Comparison of ENCODE assay signal across 1 cellular context in genomic region chr9:128098017-128098935, GRCh38.
TF ChIP-seq lines count a peak whose summit lies in the region.

No MANE protein-coding gene starts in this region.

TF ChIP-seq in HepG2, 621 proteins besides CTCF, POLR2A, EP300 and RAD21 (continued from another document and continues in another):
- no peak for TF ChIP-seq ZNF576 (CRISPR knock-in tag; IDR thresholded peaks at IDR 0.05)
- peak; percentile 61; the same call in 1 of the 2 replicates for TF ChIP-seq RBFOX2 (IDR thresholded peaks at IDR 0.05; ENCODE audit: low read depth, low read length)
- TF ChIP-seq ZFP62 (CRISPR knock-in tag; IDR thresholded peaks at IDR 0.05), result 0 out of 2 replicates have a peak, but pooled peaks have one; percentile 32
- peak; percentile 99 for TF ChIP-seq POLR2AphosphoS5 (IDR thresholded peaks at IDR 0.05; ENCODE audit: low read depth, low read length)
- peak; percentile 79 for TF ChIP-seq TGIF2 (CRISPR knock-in tag; IDR thresholded peaks at IDR 0.05)
- no peak for TF ChIP-seq PHB2 (IDR thresholded peaks at IDR 0.05; ENCODE audit: partially characterized antibody)
- TF ChIP-seq REXO4 (CRISPR knock-in tag; IDR thresholded peaks at IDR 0.05; ENCODE audit: borderline replicate concordance), result no peak
- TF ChIP-seq KLF6 (CRISPR knock-in tag; IDR thresholded peaks at IDR 0.05), result peak; percentile 67; the same call in 1 of the 2 replicates
- TF ChIP-seq KDM5A (IDR thresholded peaks at IDR 0.05; ENCODE audit: borderline replicate concordance, low read length), result peak; percentile 60; the same call in 1 of the 2 replicates
- TF ChIP-seq, protein P1, sequence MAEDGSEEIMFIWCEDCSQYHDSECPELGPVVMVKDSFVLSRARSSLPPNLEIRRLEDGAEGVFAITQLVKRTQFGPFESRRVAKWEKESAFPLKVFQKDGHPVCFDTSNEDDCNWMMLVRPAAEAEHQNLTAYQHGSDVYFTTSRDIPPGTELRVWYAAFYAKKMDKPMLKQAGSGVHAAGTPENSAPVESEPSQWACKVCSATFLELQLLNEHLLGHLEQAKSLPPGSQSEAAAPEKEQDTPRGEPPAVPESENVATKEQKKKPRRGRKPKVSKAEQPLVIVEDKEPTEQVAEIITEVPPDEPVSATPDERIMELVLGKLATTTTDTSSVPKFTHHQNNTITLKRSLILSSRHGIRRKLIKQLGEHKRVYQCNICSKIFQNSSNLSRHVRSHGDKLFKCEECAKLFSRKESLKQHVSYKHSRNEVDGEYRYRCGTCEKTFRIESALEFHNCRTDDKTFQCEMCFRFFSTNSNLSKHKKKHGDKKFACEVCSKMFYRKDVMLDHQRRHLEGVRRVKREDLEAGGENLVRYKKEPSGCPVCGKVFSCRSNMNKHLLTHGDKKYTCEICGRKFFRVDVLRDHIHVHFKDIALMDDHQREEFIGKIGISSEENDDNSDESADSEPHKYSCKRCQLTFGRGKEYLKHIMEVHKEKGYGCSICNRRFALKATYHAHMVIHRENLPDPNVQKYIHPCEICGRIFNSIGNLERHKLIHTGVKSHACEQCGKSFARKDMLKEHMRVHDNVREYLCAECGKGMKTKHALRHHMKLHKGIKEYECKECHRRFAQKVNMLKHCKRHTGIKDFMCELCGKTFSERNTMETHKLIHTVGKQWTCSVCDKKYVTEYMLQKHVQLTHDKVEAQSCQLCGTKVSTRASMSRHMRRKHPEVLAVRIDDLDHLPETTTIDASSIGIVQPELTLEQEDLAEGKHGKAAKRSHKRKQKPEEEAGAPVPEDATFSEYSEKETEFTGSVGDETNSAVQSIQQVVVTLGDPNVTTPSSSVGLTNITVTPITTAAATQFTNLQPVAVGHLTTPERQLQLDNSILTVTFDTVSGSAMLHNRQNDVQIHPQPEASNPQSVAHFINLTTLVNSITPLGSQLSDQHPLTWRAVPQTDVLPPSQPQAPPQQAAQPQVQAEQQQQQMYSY (CRISPR knock-in tag; IDR thresholded peaks at IDR 0.05), result 0 out of 2 replicates have a peak, but pooled peaks have one; percentile 21
- TF ChIP-seq ZNF558 (CRISPR knock-in tag; IDR thresholded peaks at IDR 0.05; ENCODE audit: borderline replicate concordance), result no peak
- TF ChIP-seq KDM2A (CRISPR knock-in tag; IDR thresholded peaks at IDR 0.05; ENCODE audit: borderline replicate concordance, low read depth), result peak; percentile 55; the same call in 1 of the 2 replicates
- peak; percentile 72 for TF ChIP-seq ZNF883 (CRISPR knock-in tag; IDR thresholded peaks at IDR 0.05; ENCODE audit: not compliant biosample characterization)
- 0 out of 2 replicates have a peak, but pooled peaks have one; percentile 23 for TF ChIP-seq DPF2 (CRISPR knock-in tag; IDR thresholded peaks at IDR 0.05; ENCODE audit: borderline replicate concordance, low read depth)
- 0 out of 2 replicates have a peak, but pooled peaks have one; percentile 47 for TF ChIP-seq ZNF274 (CRISPR knock-in tag; IDR thresholded peaks at IDR 0.05)
- TF ChIP-seq SATB2 (CRISPR knock-in tag; IDR thresholded peaks at IDR 0.05), result 0 out of 2 replicates have a peak, but pooled peaks have one; percentile 34
- no peak for TF ChIP-seq ZNF256 (CRISPR knock-in tag; conservative IDR thresholded peaks at IDR 0.05)
- no peak for TF ChIP-seq ZNF790 (CRISPR knock-in tag; IDR thresholded peaks at IDR 0.05; ENCODE audit: borderline replicate concordance)
- peak; percentile 44; the same call in 1 of the 2 replicates for TF ChIP-seq PHF20 (CRISPR knock-in tag; IDR thresholded peaks at IDR 0.05)
- peak; percentile 65 for TF ChIP-seq ZSCAN31 (CRISPR knock-in tag; IDR thresholded peaks at IDR 0.05; ENCODE audit: low read depth)
- no peak for TF ChIP-seq ZBTB1 (CRISPR knock-in tag; IDR thresholded peaks at IDR 0.05; ENCODE audit: borderline replicate concordance)
- TF ChIP-seq HDAC1 (CRISPR knock-in tag; IDR thresholded peaks at IDR 0.05), result peak; percentile 60; the same call in 1 of the 2 replicates
- no peak for TF ChIP-seq ZNF251 (CRISPR knock-in tag; IDR thresholded peaks at IDR 0.05)
- TF ChIP-seq NCOA5 (CRISPR knock-in tag; IDR thresholded peaks at IDR 0.05), result no peak
- TF ChIP-seq TBX2 (CRISPR knock-in tag; IDR thresholded peaks at IDR 0.05; ENCODE audit: borderline replicate concordance), result peak; percentile 94
- TF ChIP-seq YEATS4 (CRISPR knock-in tag; IDR thresholded peaks at IDR 0.05; ENCODE audit: borderline replicate concordance), result peak; percentile 68; the same call in 1 of the 2 replicates
- peak; percentile 71; the same call in 1 of the 2 replicates for TF ChIP-seq ZNF331 (CRISPR knock-in tag; IDR thresholded peaks at IDR 0.05)
- peak; percentile 32; the same call in 1 of the 2 replicates for TF ChIP-seq BATF2 (CRISPR knock-in tag; IDR thresholded peaks at IDR 0.05)
- peak; percentile 89 for TF ChIP-seq HNF4A (CRISPR knock-in tag; IDR thresholded peaks at IDR 0.05)
- TF ChIP-seq ERF (CRISPR knock-in tag; IDR thresholded peaks at IDR 0.05), result peak; percentile 48; the same call in 1 of the 2 replicates
- TF ChIP-seq NFYB (CRISPR knock-in tag; IDR thresholded peaks at IDR 0.05), result peak; percentile 86
- TF ChIP-seq ZNF788 (CRISPR knock-in tag; IDR thresholded peaks at IDR 0.05; ENCODE audit: borderline replicate concordance), result peak; percentile 3; the same call in 1 of the 2 replicates
- 0 out of 2 replicates have a peak, but pooled peaks have one; percentile 44 for TF ChIP-seq ZNF503 (CRISPR knock-in tag; IDR thresholded peaks at IDR 0.05)
- no peak for TF ChIP-seq NONO (IDR thresholded peaks at IDR 0.05)
- no peak for TF ChIP-seq NONO (CRISPR knock-in tag; conservative IDR thresholded peaks at IDR 0.05)
- peak; percentile 31; the same call in 1 of the 2 replicates for TF ChIP-seq GFI1 (CRISPR knock-in tag; IDR thresholded peaks at IDR 0.05; ENCODE audit: borderline replicate concordance)
- peak; percentile 47; the same call in 1 of the 2 replicates for TF ChIP-seq ZNF816 (CRISPR knock-in tag; IDR thresholded peaks at IDR 0.05; ENCODE audit: borderline replicate concordance)
- no peak for TF ChIP-seq ZNF646 (CRISPR knock-in tag; IDR thresholded peaks at IDR 0.05)
- TF ChIP-seq ZBTB20 (CRISPR knock-in tag; IDR thresholded peaks at IDR 0.05; ENCODE audit: borderline replicate concordance, low read depth), result no peak
- TF ChIP-seq SP140L (CRISPR knock-in tag; IDR thresholded peaks at IDR 0.05; ENCODE audit: borderline replicate concordance), result 0 out of 2 replicates have a peak, but pooled peaks have one; percentile 29
- peak; percentile 42; the same call in 1 of the 2 replicates for TF ChIP-seq NR2C2 (CRISPR knock-in tag; IDR thresholded peaks at IDR 0.05; ENCODE audit: borderline replicate concordance)
- TF ChIP-seq MEIS1 (CRISPR knock-in tag; IDR thresholded peaks at IDR 0.05; ENCODE audit: borderline replicate concordance), result 0 out of 2 replicates have a peak, but pooled peaks have one; percentile 35
- no peak for TF ChIP-seq SNAPC5 (CRISPR knock-in tag; IDR thresholded peaks at IDR 0.05; ENCODE audit: borderline replicate concordance)
- TF ChIP-seq GATAD1 (CRISPR knock-in tag; IDR thresholded peaks at IDR 0.05), result peak; percentile 71
- TF ChIP-seq KAT8 (CRISPR knock-in tag; IDR thresholded peaks at IDR 0.05), result peak; percentile 69
- TF ChIP-seq MAF1 (CRISPR knock-in tag; IDR thresholded peaks at IDR 0.05; ENCODE audit: borderline replicate concordance), result no peak; the same call in 1 of the 2 replicates
- 0 out of 2 replicates have a peak, but pooled peaks have one; percentile 41 for TF ChIP-seq ZNF552 (CRISPR knock-in tag; IDR thresholded peaks at IDR 0.05; ENCODE audit: borderline replicate concordance)
- 0 out of 2 replicates have a peak, but pooled peaks have one; percentile 64 for TF ChIP-seq RFX5 (IDR thresholded peaks at IDR 0.05; ENCODE audit: low read depth, low read length)
- TF ChIP-seq, protein P2, sequence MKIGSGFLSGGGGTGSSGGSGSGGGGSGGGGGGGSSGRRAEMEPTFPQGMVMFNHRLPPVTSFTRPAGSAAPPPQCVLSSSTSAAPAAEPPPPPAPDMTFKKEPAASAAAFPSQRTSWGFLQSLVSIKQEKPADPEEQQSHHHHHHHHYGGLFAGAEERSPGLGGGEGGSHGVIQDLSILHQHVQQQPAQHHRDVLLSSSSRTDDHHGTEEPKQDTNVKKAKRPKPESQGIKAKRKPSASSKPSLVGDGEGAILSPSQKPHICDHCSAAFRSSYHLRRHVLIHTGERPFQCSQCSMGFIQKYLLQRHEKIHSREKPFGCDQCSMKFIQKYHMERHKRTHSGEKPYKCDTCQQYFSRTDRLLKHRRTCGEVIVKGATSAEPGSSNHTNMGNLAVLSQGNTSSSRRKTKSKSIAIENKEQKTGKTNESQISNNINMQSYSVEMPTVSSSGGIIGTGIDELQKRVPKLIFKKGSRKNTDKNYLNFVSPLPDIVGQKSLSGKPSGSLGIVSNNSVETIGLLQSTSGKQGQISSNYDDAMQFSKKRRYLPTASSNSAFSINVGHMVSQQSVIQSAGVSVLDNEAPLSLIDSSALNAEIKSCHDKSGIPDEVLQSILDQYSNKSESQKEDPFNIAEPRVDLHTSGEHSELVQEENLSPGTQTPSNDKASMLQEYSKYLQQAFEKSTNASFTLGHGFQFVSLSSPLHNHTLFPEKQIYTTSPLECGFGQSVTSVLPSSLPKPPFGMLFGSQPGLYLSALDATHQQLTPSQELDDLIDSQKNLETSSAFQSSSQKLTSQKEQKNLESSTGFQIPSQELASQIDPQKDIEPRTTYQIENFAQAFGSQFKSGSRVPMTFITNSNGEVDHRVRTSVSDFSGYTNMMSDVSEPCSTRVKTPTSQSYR (CRISPR knock-in tag; IDR thresholded peaks at IDR 0.05; ENCODE audit: borderline replicate concordance), result peak; percentile 81; the same call in 1 of the 2 replicates
- TF ChIP-seq, protein P3, sequence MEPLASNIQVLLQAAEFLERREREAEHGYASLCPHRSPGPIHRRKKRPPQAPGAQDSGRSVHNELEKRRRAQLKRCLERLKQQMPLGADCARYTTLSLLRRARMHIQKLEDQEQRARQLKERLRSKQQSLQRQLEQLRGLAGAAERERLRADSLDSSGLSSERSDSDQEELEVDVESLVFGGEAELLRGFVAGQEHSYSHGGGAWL (CRISPR knock-in tag; IDR thresholded peaks at IDR 0.05), result peak; percentile 40; the same call in 1 of the 2 replicates
- 0 out of 2 replicates have a peak, but pooled peaks have one; percentile 24 for TF ChIP-seq ZNF556 (CRISPR knock-in tag; IDR thresholded peaks at IDR 0.05; ENCODE audit: borderline replicate concordance)
